In the genomic region with DNA sequence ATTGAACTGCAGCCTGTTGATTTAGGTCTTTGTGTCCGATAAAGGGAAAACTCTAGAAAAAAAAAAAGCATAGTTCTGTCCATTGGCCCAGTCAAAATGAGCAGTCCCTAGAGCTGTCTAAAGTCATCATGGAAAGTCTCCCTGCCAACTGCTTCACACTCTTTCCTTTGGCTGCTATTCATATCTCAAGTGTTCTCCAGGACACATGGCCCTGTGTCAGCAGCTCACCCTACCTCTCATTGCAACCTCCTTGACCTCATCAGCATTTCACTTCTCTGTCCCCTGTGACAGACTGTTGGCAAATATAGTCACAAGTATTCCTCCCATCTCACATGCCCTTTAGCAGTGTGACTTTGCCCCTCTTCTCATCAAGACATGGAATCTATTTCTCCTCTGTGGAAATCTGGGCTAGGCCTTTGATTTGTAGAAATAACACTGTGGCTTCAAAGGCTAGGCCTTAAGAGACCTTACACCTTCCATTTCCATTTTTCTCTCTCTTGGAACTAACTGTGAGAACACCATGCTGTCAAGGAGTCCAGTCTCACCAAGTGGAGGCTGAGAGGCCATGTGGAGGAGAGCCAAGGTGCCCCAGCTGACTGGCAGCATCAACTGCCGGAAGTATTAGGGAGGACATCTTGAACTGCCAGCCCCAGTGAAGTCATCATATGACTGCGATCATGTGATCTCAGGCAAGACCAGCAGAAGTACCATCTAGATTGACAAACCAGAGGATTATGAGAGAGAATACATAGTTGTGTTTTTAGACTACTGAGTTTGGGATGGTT, we compare ENCODE assay signal across 22 cellular contexts.
"Had no signal": no experiment of that assay in that cellular context is flagged by ENCODE, and none has a peak within 500 bp of the region (broad histone marks: within the 10 kb centered on the region; RNA-seq: fewer than 3 reads in every experiment).

No MANE protein-coding gene starts in this region.

- ATAC-seq: activated CD8-positive, alpha-beta memory T cell treated with anti-CD3 and anti-CD28 coated beads, Interleukin-2, amount 10 ng/mL, durations not matched to agents 7 days and 5 days; naive thymus-derived CD4-positive, alpha-beta T cell had no signal

- H3K4me1 ChIP-seq: transverse colon, vagina had no signal

- H3K4me3 ChIP-seq: esophagus muscularis mucosa, ovary, transverse colon, vagina had no signal

- H3K27me3 ChIP-seq: brain microvascular endothelial cell, esophagus muscularis mucosa, ovary, transverse colon, vagina had no signal

- H3K27ac ChIP-seq: brain microvascular endothelial cell, esophagus muscularis mucosa, ovary, transverse colon, vagina had no signal

- H3K9me3 Mint-ChIP-seq: activated T-helper 2 cell treated with anti-CD3 and anti-CD28 coated beads, Interferon-gamma antibody, Interleukin-2, Interleukin-4, amounts not matched to agents 10 μg/mL and 5 μg/mL and 100 μg/mL, durations not matched to agents 14 hours and 24 hours and 36 hours had no signal

- DNase-seq: activated B cell treated with CpG ODN at 0.5 μM for 24 hours; activated CD4-positive, alpha-beta memory T cell treated with anti-CD3 and anti-CD28 coated beads for 36 hours; activated CD4-positive, alpha-beta T cell treated with anti-CD3 and anti-CD28 coated beads for 4 hours; activated CD8-positive, alpha-beta memory T cell treated with anti-CD3 and anti-CD28 coated beads, Interleukin-2, amount 10 ng/mL, durations not matched to agents 7 days and 5 days; activated naive CD4-positive, alpha-beta T cell treated with anti-CD3 and anti-CD28 coated beads for 36 hours; brain microvascular endothelial cell; cerebellar nuclear complex; cortex of kidney; hippocampal formation; mesendoderm; naive thymus-derived CD4-positive, alpha-beta T cell; ovary; stimulated activated CD4-positive, alpha-beta T cell treated with anti-CD3 and anti-CD28 coated beads, Interleukin-12 subunit alpha, Interleukin-12 subunit beta, amount 100 ng/mL, for 4 hours; stimulated activated CD4-positive, alpha-beta T cell treated with anti-CD3 and anti-CD28 coated beads, Interleukin-1b, Interleukin-23, amount 100 ng/mL, for 48 hours; stimulated activated naive CD4-positive, alpha-beta T cell treated with Interleukin-2 at 50 U/mL for 16 hours; substantia nigra; T-helper 1 cell; T-helper 9 cell; transverse colon had no signal

- H3K27ac Mint-ChIP-seq: activated B cell treated with CpG ODN at 0.5 μM for 24 hours; activated CD4-positive, alpha-beta memory T cell treated with anti-CD3 and anti-CD28 coated beads for 36 hours; activated CD8-positive, alpha-beta memory T cell treated with anti-CD3 and anti-CD28 coated beads, Interleukin-2, amount 10 ng/mL, durations not matched to agents 7 days and 5 days; activated naive CD4-positive, alpha-beta T cell treated with anti-CD3 and anti-CD28 coated beads for 36 hours; activated T-helper 2 cell treated with anti-CD3 and anti-CD28 coated beads, Interferon-gamma antibody, Interleukin-2, Interleukin-4, amounts not matched to agents 10 μg/mL and 5 μg/mL and 100 μg/mL, durations not matched to agents 14 hours and 24 hours and 36 hours; naive thymus-derived CD4-positive, alpha-beta T cell had no signal

- H3K9me3 ChIP-seq: esophagus muscularis mucosa, ovary, transverse colon, vagina had no signal

- H3K4me1 Mint-ChIP-seq: activated B cell treated with CpG ODN at 0.5 μM for 24 hours; activated CD8-positive, alpha-beta memory T cell treated with anti-CD3 and anti-CD28 coated beads, Interleukin-2, amount 10 ng/mL, durations not matched to agents 7 days and 5 days; naive thymus-derived CD4-positive, alpha-beta T cell had no signal

- H3K27me3 Mint-ChIP-seq: activated B cell treated with CpG ODN at 0.5 μM for 24 hours; activated CD4-positive, alpha-beta memory T cell treated with anti-CD3 and anti-CD28 coated beads for 36 hours; activated CD8-positive, alpha-beta memory T cell treated with anti-CD3 and anti-CD28 coated beads, Interleukin-2, amount 10 ng/mL, durations not matched to agents 7 days and 5 days; naive thymus-derived CD4-positive, alpha-beta T cell had no signal

- H3K4me3 Mint-ChIP-seq: activated B cell treated with CpG ODN at 0.5 μM for 24 hours; activated CD4-positive, alpha-beta memory T cell treated with anti-CD3 and anti-CD28 coated beads for 36 hours; activated CD8-positive, alpha-beta memory T cell treated with anti-CD3 and anti-CD28 coated beads, Interleukin-2, amount 10 ng/mL, durations not matched to agents 7 days and 5 days; activated naive CD4-positive, alpha-beta T cell treated with anti-CD3 and anti-CD28 coated beads for 36 hours; naive thymus-derived CD4-positive, alpha-beta T cell had no signal

- H3K36me3 Mint-ChIP-seq: activated CD4-positive, alpha-beta memory T cell treated with anti-CD3 and anti-CD28 coated beads for 36 hours; activated CD8-positive, alpha-beta memory T cell treated with anti-CD3 and anti-CD28 coated beads, Interleukin-2, amount 10 ng/mL, durations not matched to agents 7 days and 5 days had no signal

- H3K36me3 ChIP-seq: brain microvascular endothelial cell, esophagus muscularis mucosa, ovary, transverse colon, vagina had no signal
